ENCODE assay signal across 8 cellular contexts in genomic region chr11:66883021-66883968, GRCh38.
DNase-seq lines count a peak whose midpoint lies in the region; ATAC-seq lines count a peak whose summit lies in the region.

No MANE protein-coding gene starts in this region.

- no peaks in the 10 kb centered on the region for H3K9me3 ChIP-seq in duodenal mucosa (ENCODE audit: control insufficient read depth in 1 of 2, low read length in 2 of 2)

- no peaks in the 10 kb centered on the region for H3K27me3 ChIP-seq in duodenal mucosa (ENCODE audit: control insufficient read depth in 1 of 2, insufficient read depth in 2 of 2, low read length in 2 of 2)

- peak overlapping the region; percentile 30 to 46 for H3K4me3 ChIP-seq in duodenal mucosa (ENCODE audit: low read depth in 1 of 2, low read length in 2 of 2)

- H3K9ac ChIP-seq in duodenal mucosa (ENCODE audit: low read depth in 1 of 2, low read length in 2 of 2): no peak overlapping the region

- H3K36me3 ChIP-seq in duodenal mucosa (ENCODE audit: control insufficient read depth in 1 of 2, insufficient read depth in 2 of 2, low read length in 2 of 2): no peaks in the 10 kb centered on the region

- H3K27ac ChIP-seq in duodenal mucosa (ENCODE audit: low read depth, low read length): no peak overlapping the region

- DNase-seq in SKM-1 treated with dmso at 0.1 percent for 144 hours (lab: John Stamatoyannopoulos, UW; ENCODE audit: unreplicated experiment) (peak; percentile 26), SKM-1 (lab: John Stamatoyannopoulos, UW; ENCODE audit: unreplicated experiment) (no peak), NCI-H2196 (lab: John Stamatoyannopoulos, UW; ENCODE audit: unreplicated experiment) (peak; percentile 82), medulla oblongata (ENCODE audit: extremely low spot score) (peak; percentile 88)
- DNase-seq in activated CD4-positive, alpha-beta T cell treated with anti-CD3 and anti-CD28 coated beads, Interleukin-2, amount 50 U/mL, for 1 hour: peak; percentile 64
- DNase-seq in stimulated activated CD8-positive, alpha-beta memory T cell treated with anti-CD3 and anti-CD28 coated beads, Interleukin-12 subunit alpha, Interleukin-12 subunit beta, amount 100 ng/mL, for 1 hour (ENCODE audit: low read depth): peak; percentile 50

- H3K4me1 ChIP-seq in duodenal mucosa (ENCODE audit: control insufficient read depth in 1 of 2, insufficient read depth in 2 of 2, low read length in 2 of 2): peaks cover 0 to 12% of the 10 kb centered on the region in 2 donors

- ATAC-seq in GM19035 (IDR thresholded peaks at IDR 0.05; ENCODE audit: unreplicated experiment): no peak
